ENCODE assay signal across 17 cellular contexts in the genomic region with DNA sequence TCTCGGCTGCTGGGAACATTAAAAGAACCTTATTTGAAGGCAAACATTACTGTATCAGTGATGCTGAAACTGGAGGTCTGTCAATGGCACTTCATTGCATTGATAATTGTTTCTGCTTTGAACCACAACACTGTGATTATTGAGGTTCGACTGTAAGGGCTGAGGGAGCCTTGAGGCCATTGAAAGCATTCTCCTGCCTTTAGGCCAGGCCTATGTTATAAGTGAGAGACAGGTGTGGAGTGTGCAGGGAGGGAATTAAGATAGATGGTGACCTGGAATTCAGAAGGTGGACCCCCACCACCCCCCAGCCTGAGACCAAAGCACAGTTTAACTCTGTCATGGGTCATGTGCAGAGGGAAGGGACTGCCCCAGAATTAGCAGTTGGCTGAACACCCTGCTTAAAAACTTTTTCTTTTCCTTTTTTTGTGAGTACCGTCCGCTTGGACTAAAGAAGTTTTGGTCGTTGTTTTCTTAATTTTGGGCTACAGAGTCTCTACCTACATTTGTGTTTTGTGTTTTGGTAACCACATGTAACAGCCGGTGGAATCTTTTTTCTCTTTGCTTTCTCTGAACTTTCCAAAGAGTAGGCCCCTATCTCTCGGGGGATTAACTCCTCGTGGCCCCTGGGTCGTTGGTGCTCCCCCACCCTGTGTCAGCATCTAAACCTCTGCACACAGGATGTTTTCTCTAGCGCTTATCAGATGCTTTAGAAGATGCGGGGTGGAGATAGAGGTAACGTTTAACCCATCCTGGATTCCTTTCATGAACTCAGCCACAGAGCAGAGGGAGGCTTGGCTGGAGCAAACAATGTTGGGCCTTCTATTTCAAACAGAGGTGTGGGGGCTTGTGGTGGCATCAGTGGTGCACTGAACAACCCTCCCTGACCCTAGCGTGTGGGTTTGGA. TPM values are rescaled to one million over a fixed set of nuclear protein-coding genes. Genes with fewer than 3 reads are reported as not detected.
DNase-seq lines count a peak whose midpoint lies in the region; ATAC-seq and TF ChIP-seq lines count a peak whose summit lies in the region.
"Had no signal": no experiment of that assay in that cellular context is flagged by ENCODE, and none has a peak within 500 bp of the region (broad histone marks: within the 10 kb centered on the region; RNA-seq: fewer than 3 reads in every experiment).

No MANE protein-coding gene starts in this region.

- no peaks in the 10 kb centered on the region for H3K36me3 ChIP-seq in mesenchymal stem cell (ENCODE audit: control insufficient read depth in 1 of 2, insufficient read depth in 2 of 2, low read depth in 1 of 2, low read length in 2 of 2)

- H3K4me2 ChIP-seq in mesenchymal stem cell (ENCODE audit: low read length, poor library complexity, severe bottlenecking) = no peak overlapping the region

- H3K27me3 Mint-ChIP-seq in activated T-cell treated with anti-CD3 and anti-CD28 coated beads, Interleukin-2, amount 50 U/mL, for 4 hours (ENCODE audit: low read depth) = no peaks in the 10 kb centered on the region
- H3K27me3 Mint-ChIP-seq in activated B cell treated with CpG ODN at 0.5 μM for 24 hours = peaks cover 10% of the 10 kb centered on the region
- H3K27me3 Mint-ChIP-seq in effector memory CD8-positive, alpha-beta T cell = peaks cover under 1 to 17% of the 10 kb centered on the region in 2 donors
- no peaks in the 10 kb centered on the region for H3K27me3 Mint-ChIP-seq in stimulated activated naive CD8-positive, alpha-beta T cell treated with anti-CD3 and anti-CD28 coated beads, Interleukin-15, amount 100 ng/mL, for 72 hours

- no peak overlapping the region for H2AFZ ChIP-seq in mesenchymal stem cell (ENCODE audit: low read depth, low read length)

- H3K4me3 Mint-ChIP-seq in activated T-cell treated with anti-CD3 and anti-CD28 coated beads, Interleukin-2, amount 50 U/mL, for 4 hours = peak overlapping the region; percentile 27
- H3K4me3 Mint-ChIP-seq in activated B cell treated with CpG ODN at 0.5 μM for 24 hours = no peak overlapping the region
- peak overlapping the region; percentile 12 to 74 for H3K4me3 Mint-ChIP-seq in effector memory CD8-positive, alpha-beta T cell
- peak overlapping the region; percentile 17 to 47 for H3K4me3 Mint-ChIP-seq in stimulated activated naive CD8-positive, alpha-beta T cell treated with anti-CD3 and anti-CD28 coated beads, Interleukin-15, amount 100 ng/mL, for 72 hours

- peak overlapping the region; percentile 65 for H3K27ac Mint-ChIP-seq in activated B cell treated with CpG ODN at 0.5 μM for 24 hours
- peak overlapping the region in 1 of 2 donors; percentile 89 for H3K27ac Mint-ChIP-seq in effector memory CD8-positive, alpha-beta T cell
- H3K27ac Mint-ChIP-seq in stimulated activated naive CD8-positive, alpha-beta T cell treated with anti-CD3 and anti-CD28 coated beads, Interleukin-15, amount 100 ng/mL, for 72 hours = peak overlapping the region; percentile 57 to 79

- no peak overlapping the region for H3K4ac ChIP-seq in mesenchymal stem cell (ENCODE audit: low read depth in 1 of 2, low read length in 2 of 2)

- no peak overlapping the region for H4K91ac ChIP-seq in mesenchymal stem cell (ENCODE audit: low read length)

- no peak overlapping the region for H2BK5ac ChIP-seq in mesenchymal stem cell (ENCODE audit: low read depth, low read length, poor library complexity, severe bottlenecking)

- CTCF ChIA-PET in activated B cell treated with CpG ODN at 0.5 μM for 24 hours (lab: Charles Lee) = no interaction called here

- no peak overlapping the region for H3K27ac ChIP-seq in mesenchymal stem cell (ENCODE audit: low read length, poor library complexity, severe bottlenecking)
- H3K27ac ChIP-seq: HL-60, testis had no signal

- H3K14ac ChIP-seq in mesenchymal stem cell (ENCODE audit: low read length in 2 of 2) = no peak overlapping the region

- H3K23ac ChIP-seq in mesenchymal stem cell (ENCODE audit: low read length in 2 of 2) = no peak overlapping the region

- H2BK120ac ChIP-seq in mesenchymal stem cell (ENCODE audit: low read depth, low read length) = no peak overlapping the region

- no peak for DNase-seq in activated T-cell treated with anti-CD3 and anti-CD28 coated beads, Interleukin-2, amount 50 U/mL, for 4 hours
- no peak for DNase-seq in activated T-cell treated with anti-CD3 and anti-CD28 coated beads for 4 hours
- no peak for DNase-seq in activated B cell treated with CpG ODN at 0.5 μM for 24 hours
- DNase-seq in effector memory CD8-positive, alpha-beta T cell = peak in 1 of 3 experiments; percentile 12
- no peak for DNase-seq in stimulated activated naive CD8-positive, alpha-beta T cell treated with anti-CD3 and anti-CD28 coated beads, Interleukin-15, amount 100 ng/mL, for 72 hours
- no peak for DNase-seq in kidney tubule cell (ENCODE audit: low spot score)
- no peak for DNase-seq in mesenchymal stem cell
- DNase-seq: activated CD8-positive, alpha-beta memory T cell treated with anti-CD3 and anti-CD28 coated beads, Interleukin-2, amount 50 U/mL, for 48 hours; body of pancreas; Calu3; effector CD4-positive, alpha-beta T cell; KG1; NCI-H1436; testis had no signal

- no peak overlapping the region for H2BK15ac ChIP-seq in mesenchymal stem cell (ENCODE audit: low read depth, poor library complexity, severe bottlenecking)

- no peak overlapping the region for H3K4me3 ChIP-seq in mesenchymal stem cell (ENCODE audit: insufficient read depth in 1 of 2, low read depth in 1 of 2, low read length in 2 of 2)
- H3K4me3 ChIP-seq: body of pancreas, testis had no signal

- TF ChIP-seq CTCF in activated B cell treated with CpG ODN at 0.5 μM for 24 hours (IDR thresholded peaks at IDR 0.05) = no peak

- POLR2A ChIA-PET in activated B cell treated with CpG ODN at 0.5 μM for 24 hours (lab: Charles Lee) = no interaction called here

- 78% methylated on average over 11 of the region's 13 CpGs for WGBS in mesenchymal stem cell

- no peaks in the 10 kb centered on the region for H3K79me1 ChIP-seq in mesenchymal stem cell (replicated peaks; ENCODE audit: low read length, poor library complexity, severe bottlenecking)

- H3K9me3 ChIP-seq in mesenchymal stem cell (ENCODE audit: control insufficient read depth, low read length) = no peaks in the 10 kb centered on the region
- H3K9me3 ChIP-seq: body of pancreas, testis had no signal

- H3K36me3 Mint-ChIP-seq in activated T-cell treated with anti-CD3 and anti-CD28 coated beads, Interleukin-2, amount 50 U/mL, for 4 hours (ENCODE audit: insufficient read depth) = no peaks in the 10 kb centered on the region
- H3K36me3 Mint-ChIP-seq in activated B cell treated with CpG ODN at 0.5 μM for 24 hours (ENCODE audit: low read depth) = no peaks in the 10 kb centered on the region
- H3K36me3 Mint-ChIP-seq in effector memory CD8-positive, alpha-beta T cell (ENCODE audit: insufficient read depth) = peaks cover 25% of the 10 kb centered on the region

- H3K9ac ChIP-seq in mesenchymal stem cell (ENCODE audit: low read length) = no peak overlapping the region

- intact Hi-C loops in activated B cell treated with CpG ODN at 0.5 μM for 24 hours (cut with micrococcal nuclease) = no loop called here

- H3K18ac ChIP-seq in mesenchymal stem cell (ENCODE audit: low read depth in 1 of 2, low read length in 2 of 2) = no peak overlapping the region

- no peak overlapping the region for H2AK5ac ChIP-seq in mesenchymal stem cell (ENCODE audit: low read length, severe bottlenecking)

- H3K4me1 ChIP-seq in mesenchymal stem cell (ENCODE audit: control insufficient read depth, insufficient read depth, low read depth, low read length) = no peaks in the 10 kb centered on the region
- H3K4me1 ChIP-seq: testis had no signal

- H2BK12ac ChIP-seq in mesenchymal stem cell (ENCODE audit: low read length in 2 of 2) = no peak overlapping the region

- no peaks in the 10 kb centered on the region for H3K9me3 Mint-ChIP-seq in activated T-cell treated with anti-CD3 and anti-CD28 coated beads, Interleukin-2, amount 50 U/mL, for 4 hours
- H3K9me3 Mint-ChIP-seq in activated B cell treated with CpG ODN at 0.5 μM for 24 hours = no peaks in the 10 kb centered on the region
- no peaks in the 10 kb centered on the region for H3K9me3 Mint-ChIP-seq in effector memory CD8-positive, alpha-beta T cell
- H3K9me3 Mint-ChIP-seq in stimulated activated naive CD8-positive, alpha-beta T cell treated with anti-CD3 and anti-CD28 coated beads, Interleukin-15, amount 100 ng/mL, for 72 hours = no peaks in the 10 kb centered on the region

- H3K27me3 ChIP-seq in mesenchymal stem cell (ENCODE audit: control insufficient read depth in 1 of 2, insufficient read depth in 1 of 2, low read length in 2 of 2) = peaks cover 24 to 26% of the 10 kb centered on the region in 2 experiments
- H3K27me3 ChIP-seq: body of pancreas, testis had no signal

- no peak overlapping the region for H4K8ac ChIP-seq in mesenchymal stem cell (ENCODE audit: low read length)

- peak; percentile 30 to 36 for ATAC-seq in activated T-cell treated with anti-CD3 and anti-CD28 coated beads, Interleukin-2, amount 50 U/mL, for 4 hours
- ATAC-seq in activated B cell treated with CpG ODN at 0.5 μM for 24 hours (ENCODE audit: low read depth) (peak; percentile 21), HG03097 (IDR thresholded peaks at IDR 0.05; ENCODE audit: low FRiP score, unreplicated experiment) (no peak)
- peak; percentile 62 for ATAC-seq in effector memory CD8-positive, alpha-beta T cell (replicated peaks)
- ATAC-seq in stimulated activated naive CD8-positive, alpha-beta T cell treated with anti-CD3 and anti-CD28 coated beads, Interleukin-15, amount 100 ng/mL, for 72 hours = peak; percentile 65
- ATAC-seq: body of pancreas had no signal

- H3K4me1 Mint-ChIP-seq in activated T-cell treated with anti-CD3 and anti-CD28 coated beads, Interleukin-2, amount 50 U/mL, for 4 hours (ENCODE audit: low read depth) = peaks cover 42% of the 10 kb centered on the region
- peaks cover 12% of the 10 kb centered on the region for H3K4me1 Mint-ChIP-seq in activated B cell treated with CpG ODN at 0.5 μM for 24 hours
- H3K4me1 Mint-ChIP-seq in effector memory CD8-positive, alpha-beta T cell (ENCODE audit: low read depth in 2 of 2) = peaks cover 10 to 58% of the 10 kb centered on the region in 2 donors
- peaks cover 45% of the 10 kb centered on the region for H3K4me1 Mint-ChIP-seq in stimulated activated naive CD8-positive, alpha-beta T cell treated with anti-CD3 and anti-CD28 coated beads, Interleukin-15, amount 100 ng/mL, for 72 hours

RNA-seq across cellular contexts. Expression of a gene that starts 43.7 kb away (rescaled TPM):
- 1 to 10 TPM; 3.4 to 4.4 (median 4.1) TPM for total RNA-seq in activated T-cell treated with anti-CD3 and anti-CD28 coated beads, Interleukin-2, amount 50 U/mL, for 4 hours
- total RNA-seq in activated B cell treated with CpG ODN at 0.5 μM for 24 hours = 1.3 and 2.5 TPM in 2 replicates
- polyA plus RNA-seq in mesenchymal stem cell (2013, experiment 1 of 2) = 2.4 TPM
- 2.1 TPM for polyA plus RNA-seq in mesenchymal stem cell (2013, experiment 2 of 2)
- total RNA-seq: Calu3, SK-MEL-5 had no signal
